ENCODE assay signal across 8 cellular contexts in genomic region chr2:236862961-236863728, GRCh38.
DNase-seq lines count a peak whose midpoint lies in the region; ATAC-seq and TF ChIP-seq lines count a peak whose summit lies in the region.

No MANE protein-coding gene starts in this region.

- peak; percentile 37 for DNase-seq in choroid plexus epithelial cell (ENCODE audit: low read depth)
- DNase-seq in retinal pigment epithelial cell (ENCODE audit: low read depth) = peak; percentile 15
- no peak for DNase-seq in SIG-M5 (lab: John Stamatoyannopoulos, UW)
- no peak for DNase-seq in stimulated activated naive CD4-positive, alpha-beta T cell treated with Interleukin-2 at 50 U/mL for 16 hours (lab: John Stamatoyannopoulos, UW)
- DNase-seq in activated CD4-positive, alpha-beta T cell treated with anti-CD3 and anti-CD28 coated beads, Interleukin-2, amount 50 U/mL, for 48 hours = no peak
- DNase-seq in HUDEP-2 (lab: John Stamatoyannopoulos, UW; ENCODE audit: unreplicated experiment in 76 of 76) = no peak

- TF ChIP-seq CTCF in choroid plexus epithelial cell (conservative IDR thresholded peaks at IDR 0.05; ENCODE audit: low read depth, low read length) (no peak), retinal pigment epithelial cell (conservative IDR thresholded peaks at IDR 0.05; ENCODE audit: low read depth, low read length) (no peak)

- H3K4me3 ChIP-seq in choroid plexus epithelial cell (ENCODE audit: low read depth, low read length) = no peak overlapping the region
- H3K4me3 ChIP-seq in retinal pigment epithelial cell (ENCODE audit: low read length) = no peak overlapping the region

- ATAC-seq in GM19043 (IDR thresholded peaks at IDR 0.05; ENCODE audit: low read depth, unreplicated experiment) (peak; percentile 94), HG03175 (IDR thresholded peaks at IDR 0.05; ENCODE audit: unreplicated experiment) (peak; percentile 64)

Comparison
In these comparisons a context has a peak if more than half of its experiments do, and no peak if none do; other contexts are left out.
1. DNase-seq: peak in choroid plexus epithelial cell (single experiment) and retinal pigment epithelial cell (single experiment); none in SIG-M5 (single experiment), stimulated activated naive CD4-positive, alpha-beta T cell treated with Interleukin-2 at 50 U/mL for 16 hours (single experiment), activated CD4-positive, alpha-beta T cell treated with anti-CD3 and anti-CD28 coated beads, Interleukin-2, amount 50 U/mL, for 48 hours (0 of 2) and HUDEP-2 (0 of 76).